19 cellular contexts compared by ENCODE assay signal in the genomic region with DNA sequence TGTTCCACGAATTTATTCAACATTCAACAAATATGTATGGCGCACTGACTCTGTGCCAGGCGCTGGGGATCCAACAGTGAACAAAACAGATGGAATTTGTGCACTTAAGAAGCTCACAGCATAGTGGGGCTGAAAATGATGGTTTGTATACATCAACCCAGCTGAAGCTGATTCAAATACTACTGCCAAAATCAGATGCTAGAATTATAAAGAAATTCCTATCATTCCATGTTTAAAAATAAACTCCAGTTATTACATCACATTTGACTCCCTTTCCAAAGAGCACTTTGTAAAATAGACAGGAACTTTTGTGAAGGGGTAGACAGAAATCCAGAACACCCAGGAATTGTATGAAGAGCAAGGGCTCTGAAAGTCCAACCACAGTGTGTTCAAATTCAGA. TPM values are rescaled to one million over a fixed set of nuclear protein-coding genes. Genes with fewer than 3 reads are reported as not detected.
A peak's percentile ranks its signal among the peaks of the same experiment; 100 is the strongest.
DNase-seq lines count a peak whose midpoint lies in the region; ATAC-seq and TF ChIP-seq lines count a peak whose summit lies in the region.
"Had no signal": no experiment of that assay in that cellular context is flagged by ENCODE, and none has a peak within 500 bp of the region (broad histone marks: within the 10 kb centered on the region; RNA-seq: fewer than 3 reads in every experiment).

No MANE protein-coding gene starts in this region.

- peaks cover 5% of the 10 kb centered on the region; the same call in 1 of the 2 replicates for H3K9me1 ChIP-seq in IMR-90 (ENCODE audit: insufficient read depth, low read length)

- H4K5ac ChIP-seq in IMR-90 (ENCODE audit: low read depth, low read length), result no peak overlapping the region

- peak overlapping the region; percentile 71 for H2BK120ac ChIP-seq in IMR-90 (ENCODE audit: low read depth, low read length)

- peak overlapping the region; percentile 69; the same call in 1 of the 2 replicates for H3K18ac ChIP-seq in IMR-90 (ENCODE audit: low read depth, low read length)

- no peak for TF ChIP-seq POLR2A in IMR-90 (IDR thresholded peaks at IDR 0.05; ENCODE audit: low read depth, low read length)

- H3K79me1 ChIP-seq in IMR-90 (ENCODE audit: low read depth in 1 of 2, low read length in 2 of 2), result peaks cover 26 to 61% of the 10 kb centered on the region in 2 experiments

- peak overlapping the region; percentile 76 for H4K91ac ChIP-seq in IMR-90 (ENCODE audit: insufficient read depth, low read depth, low read length)

- peaks cover 4% of the 10 kb centered on the region; the same call in 1 of the 2 replicates for H3K4me1 ChIP-seq in IMR-90 (ENCODE audit: control insufficient read depth, insufficient read depth, low read length)
- H3K4me1 ChIP-seq in left lung, result peaks cover 8 to 18% of the 10 kb centered on the region in 2 donors
- H3K4me1 ChIP-seq: parathyroid adenoma had no signal

- H3K4me3 ChIP-seq in AG04449 (ENCODE audit: low read depth, low read length), result no peak overlapping the region
- no peak overlapping the region for H3K4me3 ChIP-seq in IMR-90 (ENCODE audit: insufficient read depth, low read depth, low read length)
- no peak overlapping the region for H3K4me3 ChIP-seq in cardiac fibroblast (replicated peaks in 1 of 2; ENCODE audit: low read depth in 2 of 2, low read length in 2 of 2)
- H3K4me3 ChIP-seq in left lung, result no peak overlapping the region
- H3K4me3 ChIP-seq: breast epithelium, mucosa of descending colon had no signal

- no peaks in the 10 kb centered on the region for H3K9me3 ChIP-seq in IMR-90 (ENCODE audit: control insufficient read depth, insufficient read depth, low read length)
- H3K9me3 ChIP-seq in left lung, result no peaks in the 10 kb centered on the region
- H3K9me3 ChIP-seq: breast epithelium, mucosa of descending colon had no signal

- peak overlapping the region; percentile 31 for H3K4ac ChIP-seq in IMR-90 (ENCODE audit: low read depth, low read length)

- TF ChIP-seq RAD21 in IMR-90 (IDR thresholded peaks at IDR 0.05; ENCODE audit: low read length), result no peak

- H3K27me3 ChIP-seq in IMR-90 (ENCODE audit: control insufficient read depth, insufficient read depth, low read length), result no peaks in the 10 kb centered on the region
- H3K27me3 ChIP-seq in left lung, result no peaks in the 10 kb centered on the region
- H3K27me3 ChIP-seq: breast epithelium had no signal

- H3K36me3 ChIP-seq in IMR-90 (ENCODE audit: control insufficient read depth, insufficient read depth, low read length) (no peaks in the 10 kb centered on the region), left lung (no peaks in the 10 kb centered on the region)
- H3K36me3 ChIP-seq: breast epithelium had no signal

- no peak overlapping the region for H2AFZ ChIP-seq in IMR-90 (replicated peaks; ENCODE audit: low read length, poor library complexity)
- H2AFZ ChIP-seq: parathyroid adenoma had no signal

- peak overlapping the region; percentile 77; the same call in 1 of the 2 replicates for H2BK20ac ChIP-seq in IMR-90 (ENCODE audit: low read depth, low read length)

- no peak overlapping the region; the same call in 1 of the 2 replicates for H3K56ac ChIP-seq in IMR-90 (ENCODE audit: extremely low read depth, insufficient read depth, low read length)

- CTCF ChIA-PET in AG04449 (lab: Yijun Ruan, JAX) (no interaction called here), IMR-90 (lab: Yijun Ruan, JAX) (interaction anchor here (0.7 kb wide), 1 partner anchor 22 kb away, joined by 3 read pairs; no protein-coding TSS in a partner anchor)

- H2BK5ac ChIP-seq in IMR-90 (ENCODE audit: low read depth, low read length, poor library complexity, severe bottlenecking), result peak overlapping the region; percentile 9

- H3K23ac ChIP-seq in IMR-90 (ENCODE audit: low read depth, low read length), result 0 out of 2 replicates have a peak overlapping the region, but pooled peaks have one; percentile 34

- no CpG with 5 or more reads among the region's 3 CpGs for WGBS in IMR-90 (ENCODE audit: extremely low coverage in 2 of 2, insufficient read length in 1 of 2), 2 experiments

- POLR2A ChIA-PET in AG04449 (lab: Yijun Ruan, JAX) (interaction anchor here (0.6 kb wide), 1 partner anchor 10 kb away, joined by 3 read pairs; no protein-coding TSS in a partner anchor), IMR-90 (lab: Charles Lee; ENCODE audit: unreplicated experiment) (no interaction called here)

- in situ Hi-C loops in IMR-90 (cut with MboI; ENCODE audit: low sequenced_read_pairs), result no loop called here

- DNase-seq in AG04449 (ENCODE audit: low read depth, low spot score) (peak; percentile 76), IMR-90 (peak; percentile 91), cardiac fibroblast (ENCODE audit: low read depth in 2 of 2) (peak; percentile 51 to 67), left lung (no peak), RKO (ENCODE audit: low spot score) (no peak), inferior parietal cortex (ENCODE audit: extremely low spot score) (no peak), COR-L47 (lab: John Stamatoyannopoulos, UW) (no peak)
- DNase-seq: ACHN; activated CD4-positive, alpha-beta T cell treated with anti-CD3 and anti-CD28 coated beads for 36 hours; activated CD8-positive, alpha-beta memory T cell treated with anti-CD3 and anti-CD28 coated beads, Interleukin-2, amount 50 U/mL, for 4 hours; Calu3; MM.1S; mucosa of descending colon; NCI-H69; substantia nigra had no signal

- H2BK15ac ChIP-seq in IMR-90 (ENCODE audit: low read depth, low read length), result peak overlapping the region; percentile 8; the same call in 2 of the 3 replicates

- dilution Hi-C loops in IMR-90 (cut with HindIII; ENCODE audit: low sequenced_read_pairs, unreplicated experiment), result no loop called here

- peak overlapping the region; percentile 14; the same call in 1 of the 2 replicates for H3K4me2 ChIP-seq in IMR-90 (ENCODE audit: low read depth, low read length)

- H2AK5ac ChIP-seq in IMR-90 (ENCODE audit: low read depth, low read length), result no peak overlapping the region

- TF ChIP-seq CTCF in AG04449 (IDR thresholded peaks at IDR 0.05; ENCODE audit: insufficient read depth, low read length, missing control alignments), result no peak
- TF ChIP-seq CTCF in IMR-90 (conservative IDR thresholded peaks at IDR 0.05; ENCODE audit: low read depth, low read length), result no peak
- TF ChIP-seq CTCF in cardiac fibroblast (IDR thresholded peaks at IDR 0.05; ENCODE audit: low read depth, low read length), result no peak
- no peak for TF ChIP-seq CTCF in left lung (IDR thresholded peaks at IDR 0.05)

- ATAC-seq in IMR-90 (ENCODE audit: low read depth) (peak; percentile 83), left lung (peak; percentile 36), GM21576 (IDR thresholded peaks at IDR 0.05; ENCODE audit: unreplicated experiment) (no peak)
- ATAC-seq: activated CD4-positive, alpha-beta T cell treated with anti-CD3 and anti-CD28 coated beads for 36 hours; mucosa of descending colon had no signal

- H4K8ac ChIP-seq in IMR-90 (ENCODE audit: low read depth in 2 of 2, low read length in 2 of 2), result peak overlapping the region in 1 of 2 experiments; percentile 58; a peak in 1 of 4 replicates

- H3K27ac ChIP-seq in IMR-90 (ENCODE audit: insufficient read depth, low read length), result no peak overlapping the region
- no peak overlapping the region for H3K27ac ChIP-seq in left lung
- H3K27ac ChIP-seq: breast epithelium, parathyroid adenoma had no signal

- intact Hi-C loops in IMR-90 (cut with micrococcal nuclease) (loop anchor here (2.0 kb wide), 1 partner anchor 36 kb away; no protein-coding TSS in a partner anchor), left lung (cut with DNase I) (no loop called here)

- no peak overlapping the region for H3K9ac ChIP-seq in IMR-90 (ENCODE audit: low read depth, low read length)
- H3K9ac ChIP-seq: parathyroid adenoma had no signal

- no TSS peak for BruUV-seq in IMR-90 (replicated peaks; lab: Mats Ljungman, UMichigan)

- H4K20me1 ChIP-seq in IMR-90 (ENCODE audit: insufficient read depth, low read length), result no peaks in the 10 kb centered on the region

- no peak overlapping the region for H3K14ac ChIP-seq in IMR-90 (replicated peaks; ENCODE audit: low read depth, low read length)

- no peak overlapping the region for H2AK9ac ChIP-seq in IMR-90 (replicated peaks; ENCODE audit: low read depth, low read length, poor library complexity)

TF ChIP-seq in IMR-90, 13 proteins besides CTCF, POLR2A, EP300 and RAD21:
- TF ChIP-seq CEBPB (IDR thresholded peaks at IDR 0.05; ENCODE audit: low read depth, low read length) (peak; percentile 49; the same call in 1 of the 2 replicates), RCOR1 (IDR thresholded peaks at IDR 0.05; ENCODE audit: insufficient replicate concordance, low read length) (no peak)

RNA-seq across cellular contexts. Expression of a gene that starts 54.1 kb away (rescaled TPM):
- total RNA-seq in IMR-90 (2012; rRNA removed), result 15.1 and 16.4 TPM in 2 replicates
- polyA plus RNA-seq in IMR-90 (2012; rRNA removed), result 9.8 TPM in 2 replicates
- 2.7 and 5.9 TPM in 2 replicates for polyA plus RNA-seq in IMR-90 (2012; cell fraction: cytosol; rRNA removed)
- 10.3 and 27.2 TPM in 2 replicates for polyA plus RNA-seq in IMR-90 (2012; cell fraction: nucleus; rRNA removed; ENCODE audit: low replicate concordance)
- 10 to 100 TPM; 21.9 to 24.0 TPM for total RNA-seq in left lung
- total RNA-seq: activated CD4-positive, alpha-beta T cell treated with anti-CD3 and anti-CD28 coated beads for 36 hours; T-helper 2 cell treated with Interferon-gamma antibody and Interleukin-4, amounts not matched to agents 100 ng/mL and 5 ng/mL, for 36 hours had no signal

Comparison
In these comparisons a context has a peak if more than half of its experiments do, and no peak if none do; other contexts are left out.
1. DNase-seq: peak in AG04449 (single experiment), IMR-90 (single experiment) and cardiac fibroblast (2 of 2); none in left lung (0 of 2), RKO (single experiment), inferior parietal cortex (single experiment) and COR-L47 (single experiment).